ENCODE assay signal across 25 cellular contexts in genomic region chr2:127769587-127769986, GRCh38. TPM values are rescaled to one million over a fixed set of nuclear protein-coding genes. Genes with fewer than 3 reads are reported as not detected.
DNase-seq lines count a peak whose midpoint lies in the region; ATAC-seq, FAIRE-seq and TF ChIP-seq lines count a peak whose summit lies in the region.
"Had no signal": no experiment of that assay in that cellular context is flagged by ENCODE, and none has a peak within 500 bp of the region (broad histone marks: within the 10 kb centered on the region; RNA-seq: fewer than 3 reads in every experiment).

No MANE protein-coding gene starts in this region.

- H3K9me3 ChIP-seq in CD4-positive, alpha-beta memory T cell (ENCODE audit: control insufficient read depth in 1 of 2, low read length in 2 of 2) = no peaks in the 10 kb centered on the region
- H3K9me3 ChIP-seq in esophagus muscularis mucosa = no peaks in the 10 kb centered on the region
- H3K9me3 ChIP-seq: stomach, transverse colon had no signal

- no peaks in the 10 kb centered on the region for H3K9me2 ChIP-seq in GM23338 (ENCODE audit: insufficient read depth)

- peak overlapping the region in 6 of 7 donors; percentile 6 to 84 (median 56) for H3K27ac Mint-ChIP-seq in CD4-positive, alpha-beta memory T cell
- H3K27ac Mint-ChIP-seq in GM23338 (peak overlapping the region; percentile 78; the same call in 1 of the 2 replicates), T-cell (peak overlapping the region; percentile 32 to 78), nephron (peak overlapping the region in 2 of 3 experiments; percentile 5 to 46)

- peaks cover 13% of the 10 kb centered on the region for H3K36me3 ChIP-seq in CD4-positive, alpha-beta memory T cell (ENCODE audit: insufficient read depth, low read length)
- peaks cover 24% of the 10 kb centered on the region; the same call in 1 of the 2 replicates for H3K36me3 ChIP-seq in GM23338 (ENCODE audit: insufficient read depth)
- H3K36me3 ChIP-seq in esophagus muscularis mucosa = peaks cover 16 to 55% (median 41%) of the 10 kb centered on the region in 4 donors

- no peak overlapping the region for H3K4me3 Mint-ChIP-seq in CD4-positive, alpha-beta memory T cell
- H3K4me3 Mint-ChIP-seq in GM23338 = no peak overlapping the region
- no peak overlapping the region for H3K4me3 Mint-ChIP-seq in T-cell
- no peak overlapping the region for H3K4me3 Mint-ChIP-seq in nephron
- H3K4me3 Mint-ChIP-seq: activated T-cell treated with anti-CD3 and anti-CD28 coated beads, Interleukin-2, amount 50 U/mL, for 4 hours; mesothelial cell of epicardium had no signal

- peaks cover 11 to 16% (median 14%) of the 10 kb centered on the region in 4 donors for H3K4me1 Mint-ChIP-seq in CD4-positive, alpha-beta memory T cell
- H3K4me1 Mint-ChIP-seq in GM23338 (peaks cover 4% of the 10 kb centered on the region), T-cell (peaks cover 11 to 18% (median 15%) of the 10 kb centered on the region in 3 donors), nephron (no peaks in the 10 kb centered on the region)

- ATAC-seq in GM23338 = no peak
- no peak for ATAC-seq in T-cell (replicated peaks in 1 of 4)
- ATAC-seq: activated T-cell treated with anti-CD3 and anti-CD28 coated beads, Interleukin-2, amount 50 U/mL, for 4 hours; HCT116; left cardiac atrium had no signal

- TF ChIP-seq CTCF in GM23338 (conservative IDR thresholded peaks at IDR 0.05; ENCODE audit: low read depth in 2 of 2) = no peak
- no peak for TF ChIP-seq CTCF in nephron (IDR thresholded peaks at IDR 0.05; ENCODE audit: unreplicated experiment in 3 of 3)
- no peak for TF ChIP-seq CTCF in esophagus muscularis mucosa (IDR thresholded peaks at IDR 0.05)

- CTCF ChIA-PET in CD4-positive, alpha-beta memory T cell (lab: Charles Lee; ENCODE audit: partially characterized antibody) = no interaction called here
- CTCF ChIA-PET in T-cell (lab: Charles Lee) = interaction anchor here in 1 of 2 donors (0.6 kb wide), 1 partner anchor 102 kb away, joined by 5 read pairs; no protein-coding TSS in a partner anchor

- H3K79me2 ChIP-seq in GM23338 (replicated peaks; ENCODE audit: insufficient read depth) = peaks cover 43% of the 10 kb centered on the region

- POLR2A ChIA-PET in CD4-positive, alpha-beta memory T cell (lab: Charles Lee; ENCODE audit: partially characterized antibody) = no interaction called here
- POLR2A ChIA-PET in T-cell (lab: Charles Lee) = no interaction called here

- H3F3A ChIP-seq in GM23338 (replicated peaks; ENCODE audit: low read depth) = no peaks in the 10 kb centered on the region

- WGBS in esophagus muscularis mucosa = 95% methylated on average over 2 of the region's 2 CpGs

- no peak overlapping the region for H3K4me3 ChIP-seq in CD4-positive, alpha-beta memory T cell (ENCODE audit: low read length in 2 of 2)
- H3K4me3 ChIP-seq in GM23338 = no peak overlapping the region
- no peak overlapping the region for H3K4me3 ChIP-seq in esophagus muscularis mucosa
- H3K4me3 ChIP-seq: smooth muscle cell, stomach, transverse colon had no signal

- H4K20me1 ChIP-seq in GM23338 (replicated peaks; ENCODE audit: insufficient read depth) = peaks cover 39% of the 10 kb centered on the region

- no peak for TF ChIP-seq POLR2A in esophagus muscularis mucosa (IDR thresholded peaks at IDR 0.05; ENCODE audit: low read depth)

- H2AFZ ChIP-seq in GM23338 = no peak overlapping the region

- no peaks in the 10 kb centered on the region for H3K27me3 Mint-ChIP-seq in CD4-positive, alpha-beta memory T cell
- no peaks in the 10 kb centered on the region for H3K27me3 Mint-ChIP-seq in GM23338 (ENCODE audit: insufficient read depth, low read depth, poor library complexity)
- H3K27me3 Mint-ChIP-seq in T-cell = no peaks in the 10 kb centered on the region
- no peaks in the 10 kb centered on the region for H3K27me3 Mint-ChIP-seq in nephron (ENCODE audit: low read depth)

- H3K27ac ChIP-seq in CD4-positive, alpha-beta memory T cell (ENCODE audit: low read depth, low read length) = no peak overlapping the region
- peak overlapping the region; percentile 53; the same call in 1 of the 2 replicates for H3K27ac ChIP-seq in GM23338 (ENCODE audit: low read depth)
- no peak overlapping the region for H3K27ac ChIP-seq in esophagus muscularis mucosa (replicated peaks in 1 of 4)
- H3K27ac ChIP-seq: stomach, transverse colon had no signal

- DNase-seq in CD4-positive, alpha-beta memory T cell = no peak
- no peak for DNase-seq in GM23338 (ENCODE audit: low spot score)
- no peak for DNase-seq in T-cell
- no peak for DNase-seq in urothelium cell line (ENCODE audit: low spot score)
- no peak for DNase-seq in esophagus muscularis mucosa (ENCODE audit: extremely low spot score)
- DNase-seq in NCI-H446 treated with DMSO at 0.1 percent for 48 hours (lab: John Stamatoyannopoulos, UW) = no peak
- DNase-seq in NK-92 treated with Interleukin-12 subunit alpha and Interleukin-12 subunit beta, amount 100 ng/mL, for 24 hours (lab: John Stamatoyannopoulos, UW) = no peak
- DNase-seq: activated CD4-positive, alpha-beta T cell treated with anti-CD3 and anti-CD28 coated beads, Interleukin-2, amount 50 U/mL, for 48 hours; activated naive CD4-positive, alpha-beta T cell treated with anti-CD3 and anti-CD28 coated beads, Interleukin-2, amount 50 U/mL, for 16 hours; activated T-cell treated with anti-CD3 and anti-CD28 coated beads, Interleukin-2, amount 50 U/mL, for 4 hours; effector memory CD4-positive, alpha-beta T cell; left cardiac atrium; MM.1S; NCI-H146; NCI-H2171; NCI-H774; SIG-M5; stimulated activated CD4-positive, alpha-beta T cell treated with anti-CD3 and anti-CD28 coated beads, Interleukin-4, amount 100 ng/mL, for 1 hour; stomach; T-helper 1 cell; transverse colon had no signal

- H3K36me3 Mint-ChIP-seq in CD4-positive, alpha-beta memory T cell = peaks cover 22 to 52% of the 10 kb centered on the region in 2 donors
- H3K36me3 Mint-ChIP-seq in GM23338 (ENCODE audit: low read depth) = peaks cover 38% of the 10 kb centered on the region
- peaks cover 27% of the 10 kb centered on the region for H3K36me3 Mint-ChIP-seq in T-cell
- H3K36me3 Mint-ChIP-seq in nephron (ENCODE audit: low read depth) = peaks cover 46% of the 10 kb centered on the region

- intact Hi-C loops in CD4-positive, alpha-beta memory T cell (cut with micrococcal nuclease) = no loop called here
- intact Hi-C loops in esophagus muscularis mucosa (cut with DNase I) = no loop called here

- no peaks in the 10 kb centered on the region for H3K4me1 ChIP-seq in CD4-positive, alpha-beta memory T cell (ENCODE audit: insufficient read depth, low read length)
- H3K4me1 ChIP-seq in GM23338 (ENCODE audit: insufficient read depth) (peaks cover 5% of the 10 kb centered on the region; the same call in 1 of the 2 replicates), esophagus muscularis mucosa (peaks cover 0 to 43% (median 26%) of the 10 kb centered on the region in 4 donors)

- no peaks in the 10 kb centered on the region for H3K9me3 Mint-ChIP-seq in CD4-positive, alpha-beta memory T cell
- no peaks in the 10 kb centered on the region for H3K9me3 Mint-ChIP-seq in GM23338
- no peaks in the 10 kb centered on the region for H3K9me3 Mint-ChIP-seq in T-cell
- H3K9me3 Mint-ChIP-seq in nephron = no peaks in the 10 kb centered on the region
- H3K9me3 Mint-ChIP-seq: activated T-cell treated with anti-CD3 and anti-CD28 coated beads, Interleukin-2, amount 50 U/mL, for 4 hours; mesothelial cell of epicardium had no signal

- H3K4me2 ChIP-seq in GM23338 = no peak overlapping the region
- H3K4me2 ChIP-seq: smooth muscle cell had no signal

- no peak for FAIRE-seq in urothelium cell line (lab: Jason Lieb, UNC)

- TF ChIP-seq EP300 in esophagus muscularis mucosa (IDR thresholded peaks at IDR 0.05) = no peak

- H3K27me3 ChIP-seq in CD4-positive, alpha-beta memory T cell (ENCODE audit: insufficient read depth, low read length) = no peaks in the 10 kb centered on the region
- H3K27me3 ChIP-seq in GM23338 (ENCODE audit: insufficient read depth) (no peaks in the 10 kb centered on the region), esophagus muscularis mucosa (no peaks in the 10 kb centered on the region)
- H3K27me3 ChIP-seq: stomach, transverse colon had no signal

TF ChIP-seq in GM23338, 12 proteins besides CTCF, POLR2A, EP300 and RAD21 (continues in another document):
- no peak for TF ChIP-seq POLR2AphosphoS5 (IDR thresholded peaks at IDR 0.05; ENCODE audit: low read depth)
- TF ChIP-seq EZH2 (IDR thresholded peaks at IDR 0.05; ENCODE audit: low read depth, unreplicated experiment) = no peak

RNA-seq across cellular contexts. Expression of gene WDR33, which starts 41.4 kb away (rescaled TPM):
- 10 to 100 TPM; 84.9 to 86.2 TPM for total RNA-seq in CD4-positive, alpha-beta memory T cell
- polyA plus RNA-seq in CD4-positive, alpha-beta memory T cell = 10 to 100 TPM; 19.4 to 55.9 TPM
- total RNA-seq in GM23338 (2014; rRNA removed; shearing (Covaris generic)) = 48.1 and 54.7 TPM in 2 replicates
- polyA plus RNA-seq in GM23338 (2016; fragmentation: Nextera tagmentation; extraction: Ambion mirVana) = 32.1 and 37.2 TPM in 2 replicates
- total RNA-seq in T-cell = 10 to 100 TPM; 54.5 to 79.8 (median 76.2) TPM
- total RNA-seq in esophagus muscularis mucosa = 10 to 100 TPM; 25.8 to 35.3 (median 33.3) TPM

Comparison
In these comparisons a context has a peak if more than half of its experiments do, and no peak if none do; other contexts are left out.
1. H3K27ac Mint-ChIP-seq: peak in every context shown above with its lines; median percentile 78 in GM23338; 56 in CD4-positive, alpha-beta memory T cell; 55 in T-cell; 26 in nephron.